ENCODE assay signal across 10 cellular contexts in the genomic region with DNA sequence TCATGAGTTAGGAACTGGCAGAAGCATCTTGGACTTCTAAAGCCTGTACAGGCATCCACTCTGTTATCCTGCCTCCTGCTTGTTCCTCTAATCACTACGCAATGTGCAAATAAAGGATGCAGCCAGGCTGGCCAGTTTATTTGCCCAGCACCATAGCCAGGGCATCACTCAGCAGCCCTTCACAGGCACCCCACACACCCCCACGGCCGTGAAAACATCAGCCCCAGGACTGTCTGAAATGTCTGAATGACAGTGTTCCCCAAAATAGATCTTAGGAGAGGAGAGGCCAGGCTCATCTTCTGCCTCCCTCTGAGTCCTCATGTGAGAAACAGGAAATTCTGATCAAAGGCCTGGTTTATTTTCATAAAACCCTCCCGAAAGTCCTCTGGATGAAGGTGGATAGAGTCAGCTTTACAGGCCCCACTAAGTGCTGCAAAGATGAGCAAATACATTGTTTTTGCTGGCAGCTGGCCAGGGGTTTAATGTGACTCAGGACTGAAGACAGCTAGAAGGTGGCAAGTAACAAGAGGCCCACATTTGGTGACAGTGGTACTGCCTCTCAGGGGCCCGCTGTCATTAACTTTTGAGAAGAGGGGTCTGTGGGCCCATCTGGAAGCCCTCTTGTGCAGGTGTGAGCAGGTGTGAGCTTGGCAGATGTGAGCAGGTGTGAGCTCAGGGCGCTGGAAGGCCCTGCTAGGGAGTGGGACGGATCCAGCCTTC.
DNase-seq lines count a peak whose midpoint lies in the region; ATAC-seq and TF ChIP-seq lines count a peak whose summit lies in the region.
"Had no signal": no experiment of that assay in that cellular context is flagged by ENCODE, and none has a peak within 500 bp of the region (broad histone marks: within the 10 kb centered on the region; RNA-seq: fewer than 3 reads in every experiment).

No MANE protein-coding gene starts in this region.

- ATAC-seq in GM19455 (IDR thresholded peaks at IDR 0.05; ENCODE audit: unreplicated experiment) (no peak), GM18870 (IDR thresholded peaks at IDR 0.05; ENCODE audit: unreplicated experiment) (no peak)

- TF ChIP-seq CTCF in AG10803 (conservative IDR thresholded peaks at IDR 0.05; ENCODE audit: low read length) (no peak), HFF-Myc (IDR thresholded peaks at IDR 0.05; ENCODE audit: low read depth, low read length, missing control alignments) (no peak), coronary artery (IDR thresholded peaks at IDR 0.05) (no peak)

- H3K4me3 ChIP-seq in AG10803 (ENCODE audit: low read length) (no peak overlapping the region), HFF-Myc (replicated peaks; ENCODE audit: low read depth, low read length) (no peak overlapping the region), coronary artery (no peak overlapping the region)

- DNase-seq in AG10803 (ENCODE audit: low read depth) (peak; percentile 27), HFF-Myc (ENCODE audit: extremely low read depth, low read depth) (peak; percentile 26), hepatic stellate cell (ENCODE audit: low spot score) (peak; percentile 43), SKM-1 treated with dmso at 0.1 percent for 144 hours (lab: John Stamatoyannopoulos, UW; ENCODE audit: unreplicated experiment) (no peak), coronary artery (ENCODE audit: low spot score) (no peak)
- DNase-seq in activated CD4-positive, CD25-positive, alpha-beta regulatory T cell treated with anti-CD3 and anti-CD28 coated beads, Interleukin-2, amount 50 U/mL, for 72 hours: peak; percentile 49
- DNase-seq: DND-41, glutamatergic neuron had no signal

- H3K27ac ChIP-seq in coronary artery: no peak overlapping the region

Comparison
In these comparisons a context has a peak if more than half of its experiments do, and no peak if none do; other contexts are left out.
1. DNase-seq: peak in AG10803 (single experiment), HFF-Myc (single experiment), activated CD4-positive, CD25-positive, alpha-beta regulatory T cell treated with anti-CD3 and anti-CD28 coated beads, Interleukin-2, amount 50 U/mL, for 72 hours (single experiment) and hepatic stellate cell (single experiment); none in SKM-1 treated with dmso at 0.1 percent for 144 hours (single experiment) and coronary artery (single experiment).